In genomic region chr11:65779919-65780769, GRCh38 we compare ENCODE assay signal across 8 cellular contexts. TPM values are rescaled to one million over a fixed set of nuclear protein-coding genes. Genes with fewer than 3 reads are reported as not detected.
DNase-seq lines count a peak whose midpoint lies in the region; ATAC-seq and TF ChIP-seq lines count a peak whose summit lies in the region.

No MANE protein-coding gene starts in this region.

- TF ChIP-seq CTCF in GM12865 (IDR thresholded peaks at IDR 0.05; ENCODE audit: insufficient read depth, low read depth, low read length, missing control alignments) (peak; percentile 99), WERI-Rb-1 (IDR thresholded peaks at IDR 0.05; ENCODE audit: low read depth, low read length) (peak; percentile 98), breast epithelium (IDR thresholded peaks at IDR 0.05) (peak; percentile 87 to 98 (median 89)), smooth muscle cell (IDR thresholded peaks at IDR 0.05; ENCODE audit: borderline replicate concordance, insufficient read depth, poor library complexity, severe bottlenecking) (peak; percentile 87)

- H3K27me3 ChIP-seq in WERI-Rb-1 (ENCODE audit: insufficient read depth, low read depth, severe bottlenecking), result no peaks in the 10 kb centered on the region
- no peaks in the 10 kb centered on the region for H3K27me3 ChIP-seq in breast epithelium
- peaks cover 9% of the 10 kb centered on the region for H3K27me3 ChIP-seq in smooth muscle cell (ENCODE audit: low read depth)

- no peaks in the 10 kb centered on the region for H3K79me2 ChIP-seq in smooth muscle cell (ENCODE audit: low read depth)

- H3K4me1 ChIP-seq in breast epithelium (peaks cover 0 to 4% of the 10 kb centered on the region in 2 donors), smooth muscle cell (ENCODE audit: low read depth) (no peaks in the 10 kb centered on the region)

- ATAC-seq in HG02571 (IDR thresholded peaks at IDR 0.05; ENCODE audit: unreplicated experiment), result peak; percentile 32

- peak overlapping the region; percentile 90 for H2AFZ ChIP-seq in smooth muscle cell (ENCODE audit: low read depth)

- peak overlapping the region; percentile 70 for H3K4me3 ChIP-seq in GM12865 (ENCODE audit: low read depth, low read length)
- H3K4me3 ChIP-seq in WERI-Rb-1 (ENCODE audit: low read depth, low read length), result peak overlapping the region; percentile 86
- H3K4me3 ChIP-seq in breast epithelium, result peak overlapping the region; percentile 87 to 95 (median 88)
- peak overlapping the region; percentile 85 for H3K4me3 ChIP-seq in smooth muscle cell

- peak overlapping the region; percentile 99 for H3K4me2 ChIP-seq in smooth muscle cell

- no peak for TF ChIP-seq POLR2A in breast epithelium (IDR thresholded peaks at IDR 0.05)

- H3F3A ChIP-seq in smooth muscle cell (ENCODE audit: low read depth), result peaks cover 12% of the 10 kb centered on the region

- intact Hi-C loops in breast epithelium (cut with DNase I; ENCODE audit: low total_unique reads), result loop anchor here (5.0 kb wide), 1 partner anchor 68 kb away; the partner anchor contains the start of gene KAT5

- H4K20me1 ChIP-seq in smooth muscle cell (ENCODE audit: low read depth), result peaks cover 41% of the 10 kb centered on the region

- H3K27ac ChIP-seq in WERI-Rb-1 (peak overlapping the region; percentile 97), breast epithelium (peak overlapping the region; percentile 79 to 87), smooth muscle cell (ENCODE audit: low read depth) (peak overlapping the region; percentile 88)

- no peaks in the 10 kb centered on the region for H3K9me3 ChIP-seq in WERI-Rb-1 (ENCODE audit: severe bottlenecking)
- H3K9me3 ChIP-seq in breast epithelium, result no peaks in the 10 kb centered on the region
- H3K9me3 ChIP-seq in smooth muscle cell (replicated peaks; ENCODE audit: low read depth), result no peaks in the 10 kb centered on the region

- 8% methylated on average over 60 of the region's 76 CpGs for WGBS in smooth muscle cell (ENCODE audit: low lambda C conversion rate)

- H3K36me3 ChIP-seq in WERI-Rb-1 (peaks cover 44% of the 10 kb centered on the region), breast epithelium (no peaks in the 10 kb centered on the region), smooth muscle cell (ENCODE audit: low read depth) (no peaks in the 10 kb centered on the region)

- peak overlapping the region; percentile 98 for H3K9ac ChIP-seq in smooth muscle cell (ENCODE audit: low read depth)

- peak; percentile 91 for DNase-seq in GM12865 (ENCODE audit: low read depth)
- DNase-seq in NCI-H1694 treated with DMSO at 0.1 percent for 48 hours (lab: John Stamatoyannopoulos, UW), result peak; percentile 32
- peak; percentile 87 for DNase-seq in WERI-Rb-1
- DNase-seq in breast epithelium (ENCODE audit: low spot score in 2 of 2), result peak; percentile 54 to 83
- DNase-seq in iPS-NIHi7 (ENCODE audit: extremely low spot score), result peak; percentile 94
- peak; percentile 22 for DNase-seq in smooth muscle cell (lab: John Stamatoyannopoulos, UW; ENCODE audit: unreplicated experiment)
- DNase-seq in middle frontal gyrus (ENCODE audit: extremely low spot score, low spot score), result no peak

RNA-seq across cellular contexts. Expression of gene AP5B1, which starts 0.6 kb away (rescaled TPM):
- 10 to 100 TPM; 15.5 to 19.3 (median 17.6) TPM for total RNA-seq in breast epithelium
- 5.4 and 6.2 TPM in 2 replicates for total RNA-seq in smooth muscle cell
- 7.7 and 11.6 TPM in 2 replicates for polyA plus RNA-seq in smooth muscle cell

RNA-seq across cellular contexts. Expression of gene OVOL1, which starts 6.7 kb away (rescaled TPM):
- 1 to 10 TPM in 2 of 3 donors, not detected in 1; 3.6 to 5.1 TPM for total RNA-seq in breast epithelium
- total RNA-seq in smooth muscle cell, result 7.8 and 8.3 TPM in 2 replicates
- 3.1 and 16.8 TPM in 2 replicates for polyA plus RNA-seq in smooth muscle cell

RNA-seq across cellular contexts. Expression of gene SNX32, which starts 53.6 kb away (rescaled TPM):
- 1 to 10 TPM in 1 of 3 donors, under 1 TPM in 2; 0.15 to 2.3 (median 0.48) TPM for total RNA-seq in breast epithelium
- 0.63 and 1.2 TPM in 2 replicates for total RNA-seq in smooth muscle cell
- polyA plus RNA-seq in smooth muscle cell, result 1.1 and 3.3 TPM in 2 replicates

RNA-seq across cellular contexts. Expression of gene RNASEH2C, which starts 59.5 kb away (rescaled TPM):
- total RNA-seq in breast epithelium, result 100 to 1,000 TPM in 1 of 3 donors, 10 to 100 TPM in 2; 89.1 to 110 (median 99.8) TPM
- total RNA-seq in smooth muscle cell, result 20.9 and 30.0 TPM in 2 replicates
- 51.7 and 56.8 TPM in 2 replicates for polyA plus RNA-seq in smooth muscle cell
